Comparison of ENCODE assay signal across 27 cellular contexts in the genomic region with DNA sequence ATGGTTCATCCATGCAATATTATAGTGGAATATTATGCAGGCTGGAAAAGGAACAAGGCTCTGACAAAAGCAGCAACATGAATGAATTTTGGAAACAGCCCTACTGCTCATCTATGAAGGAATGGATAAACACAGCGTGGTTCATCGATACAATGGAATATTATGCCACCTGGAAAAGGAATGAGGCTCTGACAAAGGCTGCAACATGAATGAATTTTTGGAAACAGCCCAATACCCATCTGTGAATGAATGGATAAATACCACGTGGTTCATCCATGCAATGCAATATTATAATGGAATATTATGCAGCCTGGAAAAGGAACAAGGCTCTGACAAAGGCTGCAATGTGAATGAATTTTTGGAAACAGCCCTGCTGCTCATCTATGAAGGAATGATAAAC.
DNase-seq lines count a peak whose midpoint lies in the region; ATAC-seq, FAIRE-seq and TF ChIP-seq lines count a peak whose summit lies in the region.
"Had no signal": no experiment of that assay in that cellular context is flagged by ENCODE, and none has a peak within 500 bp of the region (broad histone marks: within the 10 kb centered on the region; RNA-seq: fewer than 3 reads in every experiment).

No MANE protein-coding gene starts in this region.

- no peak overlapping the region for H3K4me3 Mint-ChIP-seq in WTC11
- no peak overlapping the region for H3K4me3 Mint-ChIP-seq in endodermal cell
- no peak overlapping the region for H3K4me3 Mint-ChIP-seq in activated CD8-positive, alpha-beta T cell treated with anti-CD3 and anti-CD28 coated beads, Interleukin-2, amount 10 ng/mL, durations not matched to agents 7 days and 5 days
- H3K4me3 Mint-ChIP-seq: CD14-positive monocyte; CD4-positive, alpha-beta memory T cell; CD4-positive, CD25-positive, alpha-beta regulatory T cell; CD8-positive, alpha-beta memory T cell had no signal

- H3K9me3 ChIP-seq in A549 (peaks cover 21% of the 10 kb centered on the region; the same call in 2 of the 3 replicates), HEK293 (ENCODE audit: control insufficient read depth, insufficient read depth, low read depth, low read length) (peaks cover 8% of the 10 kb centered on the region), endodermal cell (ENCODE audit: control insufficient read depth, low read length) (peaks cover 28% of the 10 kb centered on the region)
- H3K9me3 ChIP-seq: BE2C had no signal

- H3K27ac Mint-ChIP-seq in WTC11, result no peak overlapping the region
- H3K27ac Mint-ChIP-seq in endodermal cell, result no peak overlapping the region
- no peak overlapping the region for H3K27ac Mint-ChIP-seq in activated CD8-positive, alpha-beta T cell treated with anti-CD3 and anti-CD28 coated beads, Interleukin-2, amount 10 ng/mL, durations not matched to agents 7 days and 5 days
- H3K27ac Mint-ChIP-seq: CD14-positive monocyte; CD4-positive, alpha-beta memory T cell; CD4-positive, CD25-positive, alpha-beta regulatory T cell; CD8-positive, alpha-beta memory T cell had no signal

- TF ChIP-seq RAD21 in A549 (conservative IDR thresholded peaks at IDR 0.05 in 1 of 2, IDR thresholded peaks at IDR 0.05 in 1 of 2), result no peak

- H3K4me1 ChIP-seq in A549, result no peaks in the 10 kb centered on the region
- no peaks in the 10 kb centered on the region for H3K4me1 ChIP-seq in HEK293 (ENCODE audit: control insufficient read depth, insufficient read depth, low read length)
- no peaks in the 10 kb centered on the region for H3K4me1 ChIP-seq in endodermal cell (ENCODE audit: control insufficient read depth, insufficient read depth, low read length)
- H3K4me1 ChIP-seq: BE2C, BLaER1 had no signal

- H3K27me3 ChIP-seq in endodermal cell (ENCODE audit: control insufficient read depth, insufficient read depth, low read length, poor library complexity, severe bottlenecking), result no peaks in the 10 kb centered on the region
- H3K27me3 ChIP-seq: BE2C, BLaER1 had no signal

- no peak for TF ChIP-seq EP300 in A549 (IDR thresholded peaks at IDR 0.05)

- H3K4me3 ChIP-seq in A549, result no peak overlapping the region
- H3K4me3 ChIP-seq in HEK293 (ENCODE audit: low read depth, low read length), result no peak overlapping the region
- H3K4me3 ChIP-seq in endodermal cell (ENCODE audit: low read length), result peak overlapping the region; percentile 39
- H3K4me3 ChIP-seq: BLaER1, GM12878 had no signal

- H3K27ac ChIP-seq in A549 (no peak overlapping the region), HEK293 (ENCODE audit: extremely low read depth, low read depth, low read length) (no peak overlapping the region), endodermal cell (ENCODE audit: low read depth, low read length) (no peak overlapping the region)
- H3K27ac ChIP-seq: 22Rv1, BLaER1 had no signal

- DNase-seq in A549 (ENCODE audit: low read depth in 1 of 2, low spot score in 1 of 2) (no peak), WTC11 (ENCODE audit: low spot score) (no peak), endodermal cell (no peak), NCI-H2196 treated with DMSO at 0.1 percent for 48 hours (lab: John Stamatoyannopoulos, UW; ENCODE audit: unreplicated experiment) (no peak), dedifferentiated amniotic fluid mesenchymal stem cell (ENCODE audit: extremely low spot score) (no peak)
- DNase-seq in activated CD8-positive, alpha-beta T cell treated with anti-CD3 and anti-CD28 coated beads, Interleukin-2, amount 10 ng/mL, durations not matched to agents 7 days and 5 days, result no peak
- DNase-seq: ACHN; BE2C; C1 segment of cervical spinal cord; CD4-positive, alpha-beta memory T cell; CD4-positive, CD25-positive, alpha-beta regulatory T cell; CD8-positive, alpha-beta memory T cell; COR-L47; DMS 273 treated with DMSO at 0.1 percent for 48 hours; DMS153; DMS53; DMS79; DND-41; EL; GDM1 had no signal

- H3K9me3 Mint-ChIP-seq in WTC11, result peaks cover 29% of the 10 kb centered on the region
- peaks cover 35% of the 10 kb centered on the region for H3K9me3 Mint-ChIP-seq in endodermal cell
- peaks cover 15% of the 10 kb centered on the region for H3K9me3 Mint-ChIP-seq in activated CD8-positive, alpha-beta T cell treated with anti-CD3 and anti-CD28 coated beads, Interleukin-2, amount 10 ng/mL, durations not matched to agents 7 days and 5 days (ENCODE audit: insufficient read depth)

- H3K4me1 Mint-ChIP-seq in WTC11 (no peaks in the 10 kb centered on the region), endodermal cell (no peaks in the 10 kb centered on the region)
- no peaks in the 10 kb centered on the region for H3K4me1 Mint-ChIP-seq in activated CD8-positive, alpha-beta T cell treated with anti-CD3 and anti-CD28 coated beads, Interleukin-2, amount 10 ng/mL, durations not matched to agents 7 days and 5 days (ENCODE audit: low read depth)
- H3K4me1 Mint-ChIP-seq: CD14-positive monocyte; CD4-positive, alpha-beta memory T cell; CD4-positive, CD25-positive, alpha-beta regulatory T cell; CD8-positive, alpha-beta memory T cell had no signal

- TF ChIP-seq POLR2A in A549 (IDR thresholded peaks at IDR 0.05; ENCODE audit: low read length), result no peak

- H3K36me3 Mint-ChIP-seq in WTC11 (peaks cover 29% of the 10 kb centered on the region), endodermal cell (ENCODE audit: low read depth) (no peaks in the 10 kb centered on the region)
- H3K36me3 Mint-ChIP-seq in activated CD8-positive, alpha-beta T cell treated with anti-CD3 and anti-CD28 coated beads, Interleukin-2, amount 10 ng/mL, durations not matched to agents 7 days and 5 days (ENCODE audit: low read depth), result peaks cover 5% of the 10 kb centered on the region
- H3K36me3 Mint-ChIP-seq: CD14-positive monocyte had no signal

- WGBS in A549 (ENCODE audit: missing lambda C conversion rate), result 56% methylated on average over 3 of the region's 3 CpGs
- WGBS in endodermal cell (ENCODE audit: insufficient coverage in 1 of 2, insufficient read length in 1 of 2), 2 experiments, result 95 to 99% methylated on average over 3 of the region's 3 CpGs

- H3K36me3 ChIP-seq in HEK293 (ENCODE audit: control insufficient read depth in 2 of 2, insufficient read depth in 1 of 2, low read length in 2 of 2), result no peaks in the 10 kb centered on the region
- no peaks in the 10 kb centered on the region for H3K36me3 ChIP-seq in endodermal cell (ENCODE audit: control insufficient read depth, insufficient read depth, low read length)
- H3K36me3 ChIP-seq: BE2C, BLaER1 had no signal

- ATAC-seq in A549 (no peak), WTC11 (no peak), HG02852 (IDR thresholded peaks at IDR 0.05; ENCODE audit: unreplicated experiment) (no peak)
- ATAC-seq in activated CD8-positive, alpha-beta T cell treated with anti-CD3 and anti-CD28 coated beads, Interleukin-2, amount 10 ng/mL, durations not matched to agents 7 days and 5 days, result no peak
- ATAC-seq: GM12878 had no signal

- CTCF ChIA-PET in A549 (lab: Yijun Ruan, JAX), result no interaction called here
- CTCF ChIA-PET in HEK293 (lab: Yijun Ruan, JAX), result no interaction called here
- CTCF ChIA-PET in WTC11 (lab: Charles Lee), result no interaction called here
- CTCF ChIA-PET in activated CD8-positive, alpha-beta T cell treated with anti-CD3 and anti-CD28 coated beads, Interleukin-2, amount 10 ng/mL, durations not matched to agents 7 days and 5 days (lab: Charles Lee), result no interaction called here

- POLR2A ChIA-PET in A549 (lab: Yijun Ruan, JAX) (no interaction called here), HEK293 (lab: Yijun Ruan, JAX) (no interaction called here), WTC11 (lab: Charles Lee) (no interaction called here)
- POLR2A ChIA-PET in activated CD8-positive, alpha-beta T cell treated with anti-CD3 and anti-CD28 coated beads, Interleukin-2, amount 10 ng/mL, durations not matched to agents 7 days and 5 days (lab: Charles Lee), result no interaction called here

- H3K9ac ChIP-seq in endodermal cell (ENCODE audit: extremely low read depth, low read length, poor library complexity, severe bottlenecking), result no peak overlapping the region
- H3K9ac ChIP-seq: BLaER1 had no signal

- peaks cover 7% of the 10 kb centered on the region for H3K27me3 Mint-ChIP-seq in WTC11 (ENCODE audit: low read depth)
- H3K27me3 Mint-ChIP-seq in endodermal cell (ENCODE audit: insufficient read depth), result no peaks in the 10 kb centered on the region
- H3K27me3 Mint-ChIP-seq in activated CD8-positive, alpha-beta T cell treated with anti-CD3 and anti-CD28 coated beads, Interleukin-2, amount 10 ng/mL, durations not matched to agents 7 days and 5 days (ENCODE audit: low read depth), result no peaks in the 10 kb centered on the region
- H3K27me3 Mint-ChIP-seq: CD4-positive, alpha-beta memory T cell; CD4-positive, CD25-positive, alpha-beta regulatory T cell had no signal

- TF ChIP-seq CTCF in A549 (IDR thresholded peaks at IDR 0.05) (no peak), HEK293 (tag by site-specific recombination; IDR thresholded peaks at IDR 0.05) (no peak), WTC11 (IDR thresholded peaks at IDR 0.05) (no peak), endodermal cell (conservative IDR thresholded peaks at IDR 0.05) (no peak)

- no peak overlapping the region for H3K4me2 ChIP-seq in A549
- H3K4me2 ChIP-seq: BLaER1 had no signal

- no peak for FAIRE-seq in A549 (lab: Jason Lieb, UNC)
- FAIRE-seq: GM12878, GM12892 had no signal

TF ChIP-seq in A549, 52 proteins besides CTCF, POLR2A, EP300 and RAD21:
- no peak for TF ChIP-seq RFX5 (IDR thresholded peaks at IDR 0.05)
- 0 out of 2 replicates have a peak, but pooled peaks have one; percentile 16 for TF ChIP-seq CHD4 (IDR thresholded peaks at IDR 0.05; ENCODE audit: borderline replicate concordance)

TF ChIP-seq in HEK293, 187 proteins besides CTCF, POLR2A, EP300 and RAD21 (continues in another document):
- peak; percentile 78 for TF ChIP-seq ZNF239 (tag by site-specific recombination; IDR thresholded peaks at IDR 0.05)
- TF ChIP-seq, protein P1, sequence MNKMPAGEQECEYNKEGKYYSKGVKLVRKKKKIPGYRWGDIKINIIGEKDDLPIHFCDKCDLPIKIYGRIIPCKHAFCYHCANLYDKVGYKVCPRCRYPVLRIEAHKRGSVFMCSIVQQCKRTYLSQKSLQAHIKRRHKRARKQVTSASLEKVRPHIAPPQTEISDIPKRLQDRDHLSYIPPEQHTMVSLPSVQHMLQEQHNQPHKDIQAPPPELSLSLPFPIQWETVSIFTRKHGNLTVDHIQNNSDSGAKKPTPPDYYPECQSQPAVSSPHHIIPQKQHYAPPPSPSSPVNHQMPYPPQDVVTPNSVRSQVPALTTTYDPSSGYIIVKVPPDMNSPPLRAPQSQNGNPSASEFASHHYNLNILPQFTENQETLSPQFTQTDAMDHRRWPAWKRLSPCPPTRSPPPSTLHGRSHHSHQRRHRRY (tag by site-specific recombination; IDR thresholded peaks at IDR 0.05), result no peak

TF ChIP-seq in WTC11, 78 proteins besides CTCF, POLR2A, EP300 and RAD21 (continues in another document):
- TF ChIP-seq GTF2I (CRISPR knock-in tag; conservative IDR thresholded peaks at IDR 0.05), result 0 out of 2 replicates have a peak, but pooled peaks have one; percentile 9
